ENCODE assay signal across 1 cellular context in the genomic region with DNA sequence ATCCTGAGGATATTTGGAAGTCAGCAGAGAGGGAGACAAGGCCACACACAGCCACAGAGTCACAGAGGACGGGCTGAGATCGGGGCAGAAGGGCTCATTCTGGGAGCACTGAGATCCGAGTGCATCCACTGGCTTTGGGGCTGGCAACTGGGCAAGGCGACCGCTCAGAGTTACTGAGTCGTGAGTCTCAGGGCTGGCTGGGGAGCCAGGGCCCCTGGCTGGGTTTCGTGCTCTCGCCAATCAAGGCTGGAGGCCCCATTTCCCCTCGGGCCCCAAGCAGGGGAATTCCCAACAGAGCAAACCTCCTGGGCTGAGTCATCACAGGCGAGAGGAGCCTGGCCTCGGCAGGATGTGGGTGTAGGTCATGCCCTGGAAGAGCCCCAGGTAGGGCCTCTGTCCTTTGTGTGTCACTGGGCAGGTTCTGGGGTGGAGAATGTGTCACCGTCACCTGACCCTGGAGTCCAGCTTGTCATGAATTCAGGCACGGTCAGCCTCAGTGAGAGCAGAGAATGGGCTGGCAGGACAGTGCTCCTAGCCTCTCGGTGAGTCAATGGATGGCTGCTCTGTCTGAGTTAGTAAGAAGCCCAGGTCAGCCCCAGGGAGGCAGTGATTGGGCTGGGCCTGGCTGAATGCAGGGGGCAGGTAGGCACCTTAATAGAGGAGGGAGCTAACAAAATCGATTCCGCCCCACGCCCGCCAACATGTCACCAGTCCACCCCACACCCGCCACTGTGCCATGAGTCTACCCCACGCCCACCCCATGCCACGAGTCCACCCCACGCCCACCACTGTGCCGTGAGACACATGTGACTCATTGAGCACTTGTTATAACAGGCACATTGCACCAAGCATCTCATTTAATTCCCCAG.
TF ChIP-seq lines count a peak whose summit lies in the region.

No MANE protein-coding gene starts in this region.

TF ChIP-seq in SK-N-SH, 30 proteins besides CTCF, POLR2A, EP300 and RAD21 (continued from another document):
- TF ChIP-seq, protein P1, sequence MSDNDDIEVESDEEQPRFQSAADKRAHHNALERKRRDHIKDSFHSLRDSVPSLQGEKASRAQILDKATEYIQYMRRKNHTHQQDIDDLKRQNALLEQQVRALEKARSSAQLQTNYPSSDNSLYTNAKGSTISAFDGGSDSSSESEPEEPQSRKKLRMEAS (IDR thresholded peaks at IDR 0.05; ENCODE audit: low read depth): 0 out of 2 replicates have a peak, but pooled peaks have one; percentile 28
- TF ChIP-seq GABPA (IDR thresholded peaks at IDR 0.05; ENCODE audit: low read depth) (0 out of 2 replicates have a peak, but pooled peaks have one; percentile 11), FOSL2 (IDR thresholded peaks at IDR 0.05; ENCODE audit: borderline replicate concordance, low read depth) (peak; percentile 94), JUND (IDR thresholded peaks at IDR 0.05) (peak; percentile 92), TCF12 (IDR thresholded peaks at IDR 0.05) (peak; percentile 90), SMC3 (IDR thresholded peaks at IDR 0.05; ENCODE audit: low read depth, low read length) (no peak; the same call in 1 of the 2 replicates), POLR2AphosphoS5 (IDR thresholded peaks at IDR 0.05; ENCODE audit: low read depth, low read length) (peak; percentile 21; the same call in 1 of the 2 replicates), NFIC (IDR thresholded peaks at IDR 0.05; ENCODE audit: borderline replicate concordance) (peak; percentile 77), GATA2 (CRISPR knock-in tag; IDR thresholded peaks at IDR 0.05) (no peak), RXRA (IDR thresholded peaks at IDR 0.05; ENCODE audit: borderline replicate concordance, low read depth) (peak; percentile 99), EZH2phosphoT487 (IDR thresholded peaks at IDR 0.05; ENCODE audit: borderline replicate concordance, low read depth) (no peak)
- TF ChIP-seq, protein P2, sequence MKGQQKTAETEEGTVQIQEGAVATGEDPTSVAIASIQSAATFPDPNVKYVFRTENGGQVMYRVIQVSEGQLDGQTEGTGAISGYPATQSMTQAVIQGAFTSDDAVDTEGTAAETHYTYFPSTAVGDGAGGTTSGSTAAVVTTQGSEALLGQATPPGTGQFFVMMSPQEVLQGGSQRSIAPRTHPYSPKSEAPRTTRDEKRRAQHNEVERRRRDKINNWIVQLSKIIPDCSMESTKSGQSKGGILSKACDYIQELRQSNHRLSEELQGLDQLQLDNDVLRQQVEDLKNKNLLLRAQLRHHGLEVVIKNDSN (IDR thresholded peaks at IDR 0.05; ENCODE audit: borderline replicate concordance, low read depth): peak; percentile 52; the same call in 1 of the 2 replicates
- TF ChIP-seq, protein P3, sequence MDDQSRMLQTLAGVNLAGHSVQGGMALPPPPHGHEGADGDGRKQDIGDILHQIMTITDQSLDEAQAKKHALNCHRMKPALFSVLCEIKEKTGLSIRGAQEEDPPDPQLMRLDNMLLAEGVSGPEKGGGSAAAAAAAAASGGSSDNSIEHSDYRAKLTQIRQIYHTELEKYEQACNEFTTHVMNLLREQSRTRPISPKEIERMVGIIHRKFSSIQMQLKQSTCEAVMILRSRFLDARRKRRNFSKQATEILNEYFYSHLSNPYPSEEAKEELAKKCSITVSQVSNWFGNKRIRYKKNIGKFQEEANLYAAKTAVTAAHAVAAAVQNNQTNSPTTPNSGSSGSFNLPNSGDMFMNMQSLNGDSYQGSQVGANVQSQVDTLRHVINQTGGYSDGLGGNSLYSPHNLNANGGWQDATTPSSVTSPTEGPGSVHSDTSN (IDR thresholded peaks at IDR 0.05): peak; percentile 57
